In genomic region chr4:153174821-153175567, GRCh38 we compare ENCODE assay signal across 1 cellular context.
A peak's percentile ranks its signal among the peaks of the same experiment; 100 is the strongest.
TF ChIP-seq lines count a peak whose summit lies in the region.

No MANE protein-coding gene starts in this region.

TF ChIP-seq in HepG2, 621 proteins besides CTCF, POLR2A, EP300 and RAD21 (continued from another document and continues in another):
- TF ChIP-seq ZNF800 (CRISPR knock-in tag; IDR thresholded peaks at IDR 0.05) = no peak
- peak; percentile 94 for TF ChIP-seq ONECUT2 (CRISPR knock-in tag; IDR thresholded peaks at IDR 0.05)
- no peak for TF ChIP-seq KAT2B (IDR thresholded peaks at IDR 0.05; ENCODE audit: borderline replicate concordance, low read depth, low read length)
- peak; percentile 40; the same call in 1 of the 2 replicates for TF ChIP-seq JUNB (CRISPR knock-in tag; IDR thresholded peaks at IDR 0.05; ENCODE audit: borderline replicate concordance)
- no peak for TF ChIP-seq ZNF331 (CRISPR knock-in tag; IDR thresholded peaks at IDR 0.05)
- TF ChIP-seq ZNF30 (CRISPR knock-in tag; IDR thresholded peaks at IDR 0.05) = no peak
- TF ChIP-seq TBP (CRISPR knock-in tag; IDR thresholded peaks at IDR 0.05) = no peak
- no peak for TF ChIP-seq ZNF678 (CRISPR knock-in tag; IDR thresholded peaks at IDR 0.05)
- no peak for TF ChIP-seq ZNF558 (CRISPR knock-in tag; IDR thresholded peaks at IDR 0.05; ENCODE audit: borderline replicate concordance)
- TF ChIP-seq ZBTB3 (CRISPR knock-in tag; IDR thresholded peaks at IDR 0.05; ENCODE audit: borderline replicate concordance, low read depth) = 0 out of 2 replicates have a peak, but pooled peaks have one; percentile 43
- TF ChIP-seq GPBP1L1 (CRISPR knock-in tag; IDR thresholded peaks at IDR 0.05) = no peak
- 0 out of 2 replicates have a peak, but pooled peaks have one; percentile 31 for TF ChIP-seq ZNF329 (CRISPR knock-in tag; IDR thresholded peaks at IDR 0.05; ENCODE audit: low read depth)
- no peak for TF ChIP-seq ZHX2 (IDR thresholded peaks at IDR 0.05; ENCODE audit: low read depth)
- no peak for TF ChIP-seq ZHX2 (CRISPR knock-in tag; IDR thresholded peaks at IDR 0.05; ENCODE audit: borderline replicate concordance)
- TF ChIP-seq ZNF782 (CRISPR knock-in tag; IDR thresholded peaks at IDR 0.05; ENCODE audit: borderline replicate concordance) = no peak
- no peak for TF ChIP-seq ZBTB49 (CRISPR knock-in tag; IDR thresholded peaks at IDR 0.05; ENCODE audit: borderline replicate concordance)
- TF ChIP-seq ZNF350 (CRISPR knock-in tag; IDR thresholded peaks at IDR 0.05; ENCODE audit: borderline replicate concordance, low read depth) = peak; percentile 93
- peak; percentile 49; the same call in 1 of the 2 replicates for TF ChIP-seq CREM (IDR thresholded peaks at IDR 0.05)
- TF ChIP-seq CREM (CRISPR knock-in tag; IDR thresholded peaks at IDR 0.05) = no peak
- TF ChIP-seq SMAD3 (CRISPR knock-in tag; IDR thresholded peaks at IDR 0.05) = peak; percentile 54; the same call in 1 of the 2 replicates
- TF ChIP-seq HDAC2 (CRISPR knock-in tag; IDR thresholded peaks at IDR 0.05) = peak; percentile 74; the same call in 1 of the 2 replicates
- TF ChIP-seq ZNF296 (CRISPR knock-in tag; conservative IDR thresholded peaks at IDR 0.05) = no peak
- no peak for TF ChIP-seq ZBTB39 (CRISPR knock-in tag; IDR thresholded peaks at IDR 0.05)
- TF ChIP-seq ZNF280D (CRISPR knock-in tag; IDR thresholded peaks at IDR 0.05) = 0 out of 2 replicates have a peak, but pooled peaks have one; percentile 65
- no peak for TF ChIP-seq TEF (CRISPR knock-in tag; IDR thresholded peaks at IDR 0.05)
- TF ChIP-seq ZNF687 (CRISPR knock-in tag; IDR thresholded peaks at IDR 0.05) = peak; percentile 69
- no peak for TF ChIP-seq NR0B2 (CRISPR knock-in tag; IDR thresholded peaks at IDR 0.05)
- TF ChIP-seq MAFF (IDR thresholded peaks at IDR 0.05; ENCODE audit: low read depth, low read length) = no peak
- no peak for TF ChIP-seq SUZ12 (IDR thresholded peaks at IDR 0.05; ENCODE audit: low read depth, low read length)
- TF ChIP-seq CCAR2 (optimal IDR thresholded peaks at IDR 0.05; ENCODE audit: low read depth, low read length) = no peak
- TF ChIP-seq MYNN (CRISPR knock-in tag; IDR thresholded peaks at IDR 0.05; ENCODE audit: low read depth) = no peak
- peak; percentile 75 for TF ChIP-seq ZNF124 (CRISPR knock-in tag; IDR thresholded peaks at IDR 0.05)
- no peak for TF ChIP-seq HMG20B (CRISPR knock-in tag; conservative IDR thresholded peaks at IDR 0.05)
